16 cellular contexts compared by ENCODE assay signal in the genomic region with DNA sequence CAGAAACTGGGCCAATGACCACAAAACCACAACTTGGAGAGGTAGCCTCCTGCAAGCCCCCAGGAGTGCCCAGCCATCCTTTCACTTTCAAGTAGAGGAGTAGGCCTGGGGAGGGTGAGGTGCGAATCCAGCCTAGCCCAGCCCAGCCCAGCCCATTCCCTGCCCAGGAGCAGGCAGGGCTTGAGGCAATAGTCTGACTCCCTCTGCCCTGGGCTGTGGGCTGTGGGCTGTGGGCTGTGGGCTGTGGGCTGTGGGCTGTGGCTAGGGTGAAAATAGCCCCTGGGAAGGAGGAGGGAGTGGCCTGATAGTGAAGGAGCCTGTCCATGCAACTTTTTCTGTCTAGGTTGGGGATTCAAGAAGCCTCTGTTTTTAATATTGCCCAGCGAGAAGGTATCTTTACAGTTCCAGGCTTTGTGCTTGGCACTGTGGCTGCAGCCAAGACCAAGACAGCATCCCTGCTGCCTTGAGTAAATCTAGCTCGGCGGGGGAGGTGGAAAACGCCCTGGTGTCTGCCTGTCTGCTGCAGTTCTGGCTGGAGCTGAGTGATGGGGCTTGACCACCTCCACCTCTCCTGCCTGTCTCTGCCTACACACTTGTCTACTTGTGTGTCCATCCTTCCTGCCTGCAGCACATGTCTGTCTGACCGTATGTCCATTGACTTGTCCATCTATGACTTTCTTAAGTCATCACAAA. TPM values are rescaled to one million over a fixed set of nuclear protein-coding genes. Genes with fewer than 3 reads are reported as not detected.
DNase-seq lines count a peak whose midpoint lies in the region; ATAC-seq and TF ChIP-seq lines count a peak whose summit lies in the region.
"Had no signal": no experiment of that assay in that cellular context is flagged by ENCODE, and none has a peak within 500 bp of the region (broad histone marks: within the 10 kb centered on the region; RNA-seq: fewer than 3 reads in every experiment).

No MANE protein-coding gene starts in this region.

- WGBS in testis, 2 donors = 75 to 84% methylated on average over 5 to 6 of the region's 6 CpGs

- H3K4me3 ChIP-seq in mucosa of descending colon (no peak overlapping the region), testis (no peak overlapping the region)

- no peaks in the 10 kb centered on the region for H3K9me3 Mint-ChIP-seq in activated naive CD8-positive, alpha-beta T cell treated with anti-CD3 and anti-CD28 coated beads for 36 hours

- no peaks in the 10 kb centered on the region for H3K36me3 Mint-ChIP-seq in activated naive CD8-positive, alpha-beta T cell treated with anti-CD3 and anti-CD28 coated beads for 36 hours

- H3K4me1 Mint-ChIP-seq in activated naive CD8-positive, alpha-beta T cell treated with anti-CD3 and anti-CD28 coated beads for 36 hours = no peaks in the 10 kb centered on the region

- H3K27me3 Mint-ChIP-seq in activated naive CD8-positive, alpha-beta T cell treated with anti-CD3 and anti-CD28 coated beads for 36 hours = no peaks in the 10 kb centered on the region

- H3K4me3 Mint-ChIP-seq in activated naive CD8-positive, alpha-beta T cell treated with anti-CD3 and anti-CD28 coated beads for 36 hours = no peak overlapping the region

- no peaks in the 10 kb centered on the region for H3K27me3 ChIP-seq in testis

- H3K27ac Mint-ChIP-seq in activated naive CD8-positive, alpha-beta T cell treated with anti-CD3 and anti-CD28 coated beads for 36 hours = no peak overlapping the region

- ATAC-seq in mucosa of descending colon (peak; percentile 59), GM18502 (IDR thresholded peaks at IDR 0.05; ENCODE audit: poor library complexity, unreplicated experiment) (no peak)
- ATAC-seq: right cardiac atrium had no signal

- intact Hi-C loops in mucosa of descending colon (cut with DNase I, micrococcal nuclease) (no loop called here), testis (cut with DNase I; ENCODE audit: low total_unique reads) (no loop called here)

- TF ChIP-seq CTCF in mucosa of descending colon (IDR thresholded peaks at IDR 0.05) = no peak
- TF ChIP-seq CTCF in testis (IDR thresholded peaks at IDR 0.05) = no peak

- no peaks in the 10 kb centered on the region for H3K9me3 ChIP-seq in mucosa of descending colon
- H3K9me3 ChIP-seq in testis = no peaks in the 10 kb centered on the region

- H3K4me1 ChIP-seq in mucosa of descending colon (ENCODE audit: low read depth) (peaks cover 3% of the 10 kb centered on the region), testis (no peaks in the 10 kb centered on the region)

- in situ Hi-C loops in KBM-7 (cut with MboI; ENCODE audit: low pct_unique_long_range_greater_than_20kb, low sequenced_read_pairs) = no loop called here

- H3K36me3 ChIP-seq in mucosa of descending colon (ENCODE audit: low read depth) (no peaks in the 10 kb centered on the region), testis (ENCODE audit: low read depth, missing control alignments) (no peaks in the 10 kb centered on the region)

- no peak for TF ChIP-seq POLR2A in testis (IDR thresholded peaks at IDR 0.05)

- DNase-seq in COR-L47 (lab: John Stamatoyannopoulos, UW) (peak; percentile 47), KBM-7 (peak; percentile 28), mucosa of descending colon (peak in 2 of 3 donors; percentile 40 to 51), testis (no peak)
- peak; percentile 14 for DNase-seq in activated naive CD8-positive, alpha-beta T cell treated with anti-CD3 and anti-CD28 coated beads for 36 hours
- DNase-seq in activated CD4-positive, alpha-beta T cell treated with anti-CD3 and anti-CD28 coated beads, Interleukin-2, amount 50 U/mL, for 1 hour = no peak
- DNase-seq: activated effector memory CD4-positive, alpha-beta T cell treated with anti-CD3 and anti-CD28 coated beads, Interleukin-2, amount 50 U/mL, for 16 hours; amygdala; hypothalamus; MM.1S; NCI-H2081 treated with DMSO at 0.1 percent for 48 hours; NCI-H524; nucleus accumbens; right cardiac atrium had no signal

- no peak overlapping the region for H3K27ac ChIP-seq in testis

RNA-seq across cellular contexts. Expression of gene LMO1, which starts 40.7 kb away (rescaled TPM):
- not detected for total RNA-seq in activated naive CD8-positive, alpha-beta T cell treated with anti-CD3 and anti-CD28 coated beads for 36 hours
- total RNA-seq in mucosa of descending colon = under 1 TPM in 1 of 3 donors, not detected in 2; 0.70 TPM
- 1 to 10 TPM in 1 of 2 donors, not detected in 1; 1.5 TPM for total RNA-seq in testis
- polyA plus RNA-seq in testis (ENCODE audit: insufficient read depth, low read depth, low replicate concordance) = 1.3 TPM
- total RNA-seq: G401 had no signal

RNA-seq across cellular contexts. Expression of gene RIC3, which starts 54.1 kb away (rescaled TPM):
- 10 to 100 TPM in 1 of 2 experiments, 1 to 10 TPM in 1; 9.4 to 11.7 TPM for total RNA-seq in activated naive CD8-positive, alpha-beta T cell treated with anti-CD3 and anti-CD28 coated beads for 36 hours
- total RNA-seq in mucosa of descending colon = 10 to 100 TPM in 1 of 3 donors, 1 to 10 TPM in 2; 1.5 to 16.4 (median 2.0) TPM
- total RNA-seq in testis = 10 to 100 TPM; 42.3 to 48.6 TPM
- 18.7 TPM for polyA plus RNA-seq in testis (ENCODE audit: insufficient read depth, low read depth, low replicate concordance)
- total RNA-seq: G401 had no signal

Comparison
In these comparisons a context has a peak if more than half of its experiments do, and no peak if none do; other contexts are left out.
1. DNase-seq: peak in COR-L47 (single experiment), KBM-7 (single experiment), activated naive CD8-positive, alpha-beta T cell treated with anti-CD3 and anti-CD28 coated beads for 36 hours (single experiment) and mucosa of descending colon (2 of 3); none in testis (single experiment) and activated CD4-positive, alpha-beta T cell treated with anti-CD3 and anti-CD28 coated beads, Interleukin-2, amount 50 U/mL, for 1 hour (single experiment).